15 cellular contexts compared by ENCODE assay signal in the genomic region with DNA sequence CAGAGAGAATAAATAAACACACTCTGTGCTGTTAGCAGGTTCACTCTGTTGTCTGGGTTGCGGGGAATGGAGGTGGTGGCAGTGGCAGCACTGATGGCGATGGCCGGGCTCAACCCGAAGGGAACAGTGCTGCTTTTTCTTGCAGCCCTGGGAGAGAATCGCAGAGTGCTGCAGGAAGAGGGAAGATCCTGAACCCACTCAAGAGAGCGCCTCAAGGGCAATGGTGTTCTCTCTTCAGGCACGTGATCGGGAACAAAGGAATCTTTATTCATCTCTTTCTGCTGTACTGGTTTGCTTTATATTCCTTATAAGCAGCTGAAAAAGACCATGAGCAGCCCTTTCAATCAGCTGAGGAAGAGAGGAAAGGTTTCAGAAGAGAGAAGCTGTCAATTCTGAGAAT.
A peak's percentile ranks its signal among the peaks of the same experiment; 100 is the strongest.
DNase-seq lines count a peak whose midpoint lies in the region; ATAC-seq and TF ChIP-seq lines count a peak whose summit lies in the region.
"Had no signal": no experiment of that assay in that cellular context is flagged by ENCODE, and none has a peak within 500 bp of the region (broad histone marks: within the 10 kb centered on the region; RNA-seq: fewer than 3 reads in every experiment).

No MANE protein-coding gene starts in this region.

- H3K23ac ChIP-seq in IMR-90 (ENCODE audit: low read depth, low read length): peak overlapping the region; percentile 48; the same call in 1 of the 2 replicates

- no peak overlapping the region for H2AK5ac ChIP-seq in IMR-90 (ENCODE audit: low read depth, low read length)

- peak overlapping the region; percentile 12 for H4K91ac ChIP-seq in IMR-90 (ENCODE audit: insufficient read depth, low read depth, low read length)

- no TSS peak for BruUV-seq in IMR-90 (replicated peaks; lab: Mats Ljungman, UMichigan)
- BruUV-seq in mammary epithelial cell (replicated peaks; lab: Mats Ljungman, UMichigan): no TSS peak

- peak overlapping the region; percentile 75; the same call in 1 of the 2 replicates for H2BK20ac ChIP-seq in IMR-90 (ENCODE audit: low read depth, low read length)

- H3K56ac ChIP-seq in IMR-90 (ENCODE audit: extremely low read depth, insufficient read depth, low read length): no peak overlapping the region

- H4K5ac ChIP-seq in IMR-90 (ENCODE audit: low read depth, low read length): peak overlapping the region; percentile 1; the same call in 1 of the 2 replicates

- peak overlapping the region; percentile 41 to 94 for H4K8ac ChIP-seq in IMR-90 (ENCODE audit: low read depth in 2 of 2, low read length in 2 of 2)

- no peaks in the 10 kb centered on the region for H3K36me3 ChIP-seq in IMR-90 (ENCODE audit: control insufficient read depth, insufficient read depth, low read length)
- H3K36me3 ChIP-seq in mammary epithelial cell (ENCODE audit: insufficient read depth, low read length): no peaks in the 10 kb centered on the region
- no peaks in the 10 kb centered on the region for H3K36me3 ChIP-seq in sigmoid colon

- 28% methylated on average over 4 of the region's 8 CpGs; no CpG with 5 or more reads in 1 of the 2 experiments for WGBS in IMR-90 (ENCODE audit: extremely low coverage in 2 of 2, insufficient read length in 1 of 2), 2 experiments
- WGBS in mammary epithelial cell (ENCODE audit: low coverage, missing lambda C conversion rate): 8% methylated on average over 4 of the region's 8 CpGs
- WGBS in sigmoid colon, 2 donors: 25 to 57% methylated on average over 8 of the region's 8 CpGs

- dilution Hi-C loops in IMR-90 (cut with HindIII; ENCODE audit: low sequenced_read_pairs, unreplicated experiment) (no loop called here), mammary epithelial cell (cut with HindIII; ENCODE audit: low sequenced_read_pairs) (no loop called here)

- TF ChIP-seq EP300 in sigmoid colon (IDR thresholded peaks at IDR 0.05): no peak

- in situ Hi-C loops in IMR-90 (cut with MboI; ENCODE audit: low sequenced_read_pairs): no loop called here
- in situ Hi-C loops in mammary epithelial cell (cut with MboI; ENCODE audit: low sequenced_read_pairs in 2 of 2): no loop called here

- H3K27me3 ChIP-seq in IMR-90 (ENCODE audit: control insufficient read depth, insufficient read depth, low read length) (no peaks in the 10 kb centered on the region), mammary epithelial cell (ENCODE audit: insufficient read depth, low read length) (no peaks in the 10 kb centered on the region), sigmoid colon (no peaks in the 10 kb centered on the region)

- TF ChIP-seq CTCF in IMR-90 (conservative IDR thresholded peaks at IDR 0.05; ENCODE audit: low read depth, low read length) (no peak), mammary epithelial cell (conservative IDR thresholded peaks at IDR 0.05 in 1 of 2, IDR thresholded peaks at IDR 0.05 in 1 of 2; ENCODE audit: extremely low read depth in 1 of 2, insufficient read depth in 1 of 2, low read depth in 1 of 2, low read length in 2 of 2) (no peak), sigmoid colon (IDR thresholded peaks at IDR 0.05) (no peak)

- TF ChIP-seq POLR2A in IMR-90 (IDR thresholded peaks at IDR 0.05; ENCODE audit: low read depth, low read length) (no peak), sigmoid colon (IDR thresholded peaks at IDR 0.05) (no peak)

- peak overlapping the region; percentile 48; the same call in 1 of the 2 replicates for H3K14ac ChIP-seq in IMR-90 (replicated peaks; ENCODE audit: low read depth, low read length)

- peaks cover 5% of the 10 kb centered on the region; the same call in 1 of the 2 replicates for H3K4me1 ChIP-seq in IMR-90 (ENCODE audit: control insufficient read depth, insufficient read depth, low read length)
- H3K4me1 ChIP-seq in mammary epithelial cell (ENCODE audit: insufficient read depth, low read length): peaks cover 31% of the 10 kb centered on the region
- no peaks in the 10 kb centered on the region for H3K4me1 ChIP-seq in sigmoid colon

- CTCF ChIA-PET in IMR-90 (lab: Yijun Ruan, JAX): interaction anchor here (1.0 kb wide), 1 partner anchor 363 kb away, joined by 4 read pairs; no protein-coding TSS in a partner anchor
- CTCF ChIA-PET in mammary epithelial cell (lab: Charles Lee; ENCODE audit: low non-redundant PET): no interaction called here

- H2AFZ ChIP-seq in IMR-90 (replicated peaks; ENCODE audit: low read length, poor library complexity) (peak overlapping the region; percentile 83), mammary epithelial cell (ENCODE audit: low read depth, low read length) (peak overlapping the region; percentile 90)

- no peak overlapping the region for H3K4me3 ChIP-seq in IMR-90 (ENCODE audit: insufficient read depth, low read depth, low read length)
- no peak overlapping the region for H3K4me3 ChIP-seq in mammary epithelial cell (replicated peaks in 1 of 3; ENCODE audit: insufficient read depth in 1 of 3, low read depth in 2 of 3, low read length in 3 of 3)
- H3K4me3 ChIP-seq in sigmoid colon: no peak overlapping the region

- intact Hi-C loops in IMR-90 (cut with micrococcal nuclease) (no loop called here), mammary epithelial cell (cut with micrococcal nuclease) (no loop called here), sigmoid colon (cut with DNase I) (no loop called here)

- POLR2A ChIA-PET in IMR-90 (lab: Charles Lee; ENCODE audit: unreplicated experiment): no interaction called here

- H4K20me1 ChIP-seq in IMR-90 (ENCODE audit: insufficient read depth, low read length): no peaks in the 10 kb centered on the region
- no peaks in the 10 kb centered on the region for H4K20me1 ChIP-seq in mammary epithelial cell (ENCODE audit: insufficient read depth, low read length)

- no peaks in the 10 kb centered on the region for H3K9me3 ChIP-seq in IMR-90 (ENCODE audit: control insufficient read depth, insufficient read depth, low read length)
- no peaks in the 10 kb centered on the region for H3K9me3 ChIP-seq in mammary epithelial cell (replicated peaks; ENCODE audit: insufficient read depth, low read length)
- H3K9me3 ChIP-seq in sigmoid colon: no peaks in the 10 kb centered on the region

- ATAC-seq in IMR-90 (ENCODE audit: low read depth) (peak; percentile 50), HG02970 (IDR thresholded peaks at IDR 0.05; ENCODE audit: low FRiP score, unreplicated experiment) (no peak)
- ATAC-seq: naive thymus-derived CD4-positive, alpha-beta T cell; PC-3; stimulated activated naive B cell treated with anti-CD40 and anti-IgM and Interleukin-4, amounts not matched to agents 10 μg/mL and 1 μg/mL and 100 μg/mL, for 72 hours had no signal

- peak overlapping the region; percentile 1 for H2BK5ac ChIP-seq in IMR-90 (ENCODE audit: low read depth, low read length, poor library complexity, severe bottlenecking)

- H3K4me2 ChIP-seq in IMR-90 (ENCODE audit: low read depth, low read length) (peak overlapping the region; percentile 17), mammary epithelial cell (ENCODE audit: insufficient read depth, low read depth, low read length) (peak overlapping the region; percentile 63)

- peak overlapping the region; percentile 83 for H2BK120ac ChIP-seq in IMR-90 (ENCODE audit: low read depth, low read length)

- peaks cover 9% of the 10 kb centered on the region; the same call in 1 of the 2 replicates for H3K9me1 ChIP-seq in IMR-90 (ENCODE audit: insufficient read depth, low read length)

- H3K4ac ChIP-seq in IMR-90 (ENCODE audit: low read depth, low read length): peak overlapping the region; percentile 79

- H3K9ac ChIP-seq in IMR-90 (ENCODE audit: low read depth, low read length) (peak overlapping the region; percentile 28; the same call in 1 of the 2 replicates), mammary epithelial cell (ENCODE audit: insufficient read depth, low read length) (no peak overlapping the region)

- DNase-seq in IMR-90 (no peak), mammary epithelial cell (peak; percentile 52), islet precursor cell (peak; percentile 91), retina (peak; percentile 77), sigmoid colon (no peak), AML-193 (lab: John Stamatoyannopoulos, UW) (no peak), DMS114 treated with DMSO at 0.1 percent for 48 hours (lab: John Stamatoyannopoulos, UW; ENCODE audit: unreplicated experiment) (no peak)
- DNase-seq: activated naive CD8-positive, alpha-beta T cell treated with anti-CD3 and anti-CD28 coated beads for 36 hours; CD4-positive, alpha-beta T cell; naive thymus-derived CD4-positive, alpha-beta T cell; NCI-H1694; PC-3; stimulated activated naive B cell treated with anti-CD40 and anti-IgM and Interleukin-4, amounts not matched to agents 10 μg/mL and 1 μg/mL and 100 μg/mL, for 72 hours; T-helper 9 cell had no signal

- TF ChIP-seq RAD21 in IMR-90 (IDR thresholded peaks at IDR 0.05; ENCODE audit: low read length): no peak

- peak overlapping the region; percentile 1; the same call in 1 of the 2 replicates for H3K18ac ChIP-seq in IMR-90 (ENCODE audit: low read depth, low read length)

- H3K27ac ChIP-seq in IMR-90 (ENCODE audit: insufficient read depth, low read length): peak overlapping the region; percentile 34; the same call in 1 of the 2 replicates
- peak overlapping the region; percentile 61 for H3K27ac ChIP-seq in mammary epithelial cell (ENCODE audit: insufficient read depth, low read depth, low read length)
- H3K27ac ChIP-seq in sigmoid colon: no peak overlapping the region

- H3K79me1 ChIP-seq in IMR-90 (ENCODE audit: low read depth in 1 of 2, low read length in 2 of 2): no peaks in the 10 kb centered on the region

- H2BK15ac ChIP-seq in IMR-90 (ENCODE audit: low read depth, low read length): peak overlapping the region; percentile 94; the same call in 2 of the 3 replicates

- H3K79me2 ChIP-seq in mammary epithelial cell (ENCODE audit: insufficient read depth, low read length): no peaks in the 10 kb centered on the region

- H2AK9ac ChIP-seq in IMR-90 (replicated peaks; ENCODE audit: low read depth, low read length, poor library complexity): no peak overlapping the region

TF ChIP-seq in IMR-90, 13 proteins besides CTCF, POLR2A, EP300 and RAD21:
- TF ChIP-seq BHLHE40 (IDR thresholded peaks at IDR 0.05; ENCODE audit: low read depth, low read length) (peak; percentile 23; the same call in 1 of the 2 replicates), SMC3 (IDR thresholded peaks at IDR 0.05; ENCODE audit: low read depth, low read length) (no peak), CHD1 (IDR thresholded peaks at IDR 0.05; ENCODE audit: low read depth, low read length) (no peak), MAFK (IDR thresholded peaks at IDR 0.05; ENCODE audit: low read depth, low read length) (no peak), CEBPB (IDR thresholded peaks at IDR 0.05; ENCODE audit: low read depth, low read length) (no peak), MAZ (IDR thresholded peaks at IDR 0.05; ENCODE audit: borderline replicate concordance, low read depth, low read length) (no peak), NFE2L2 (IDR thresholded peaks at IDR 0.05; ENCODE audit: low read depth, low read length) (no peak), FOS (IDR thresholded peaks at IDR 0.05; ENCODE audit: low read depth, low read length) (no peak)

Comparison
In these comparisons a context has a peak if more than half of its experiments do, and no peak if none do; other contexts are left out.
1. DNase-seq: peak in mammary epithelial cell (single experiment), islet precursor cell (single experiment) and retina (single experiment); none in IMR-90 (single experiment), sigmoid colon (single experiment), AML-193 (0 of 2) and DMS114 treated with DMSO at 0.1 percent for 48 hours (single experiment).
2. H3K27ac ChIP-seq: peak in IMR-90 (single experiment) and mammary epithelial cell (single experiment); none in sigmoid colon (0 of 4).